Comparison of ENCODE assay signal across 19 cellular contexts in genomic region chr10:47037654-47038425, GRCh38.
DNase-seq lines count a peak whose midpoint lies in the region; ATAC-seq, FAIRE-seq and TF ChIP-seq lines count a peak whose summit lies in the region.
"Had no signal": no experiment of that assay in that cellular context is flagged by ENCODE, and none has a peak within 500 bp of the region (broad histone marks: within the 10 kb centered on the region; RNA-seq: fewer than 3 reads in every experiment).

No MANE protein-coding gene starts in this region.

- H4K20me1 ChIP-seq in K562 (replicated peaks; ENCODE audit: control insufficient read depth, insufficient read depth, low read length), result peaks cover 17% of the 10 kb centered on the region

- no peak overlapping the region for H3K9ac ChIP-seq in K562 (ENCODE audit: insufficient read depth in 1 of 2, low read depth in 2 of 2, low read length in 2 of 2)
- H3K9ac ChIP-seq: GM23248 had no signal

- H3K27ac ChIP-seq in RWPE2 (ENCODE audit: poor library complexity, severe bottlenecking), result no peak overlapping the region
- no peak overlapping the region for H3K27ac ChIP-seq in K562 (ENCODE audit: extremely low read depth, low read depth, low read length)
- H3K27ac ChIP-seq: GM23248 had no signal

- peak; percentile 33 for DNase-seq in activated effector memory CD4-positive, alpha-beta T cell treated with anti-CD3 and anti-CD28 coated beads, Interleukin-2, amount 50 U/mL, for 16 hours
- DNase-seq in activated effector memory CD4-positive, alpha-beta T cell treated with Interleukin-2 at 50 U/mL for 16 hours, result no peak
- DNase-seq in RWPE2 (ENCODE audit: low spot score) (peak; percentile 37), K562 (ENCODE audit: extremely low read depth in 1 of 4, low spot score in 3 of 4) (no peak), sciatic nerve (ENCODE audit: low spot score) (peak; percentile 38), NCI-H2107 treated with DMSO at 0.1 percent for 48 hours (lab: John Stamatoyannopoulos, UW; ENCODE audit: unreplicated experiment) (no peak)
- DNase-seq: CD4-positive, alpha-beta memory T cell; DMS79; GM23248; NCI-H1436; NCI-H2029 treated with DMSO at 0.1 percent for 48 hours; NCI-H226; NCI-H69; SHP77 had no signal

- WGBS in K562 (ENCODE audit: insufficient coverage, low coverage, missing lambda C conversion rate), result 1% methylated on average over 10 of the region's 10 CpGs

- H3K36me3 ChIP-seq in RWPE2 (ENCODE audit: low read depth) (no peaks in the 10 kb centered on the region), K562 (ENCODE audit: control insufficient read depth, insufficient read depth, low read length) (no peaks in the 10 kb centered on the region)

- H3K79me2 ChIP-seq in K562 (ENCODE audit: control insufficient read depth, insufficient read depth, low read length), result no peaks in the 10 kb centered on the region

- H3K27me3 ChIP-seq in RWPE2 (ENCODE audit: insufficient read depth, poor library complexity, severe bottlenecking), result no peaks in the 10 kb centered on the region
- H3K27me3 ChIP-seq in K562 (ENCODE audit: control insufficient read depth in 2 of 2, insufficient read depth in 2 of 2, low read length in 2 of 2), result peaks cover 12 to 80% of the 10 kb centered on the region in 2 experiments; a peak in 4 of 5 replicates

- no peak for TF ChIP-seq RAD21 in K562 (CRISPR knock-in tag; conservative IDR thresholded peaks at IDR 0.05 in 1 of 2, IDR thresholded peaks at IDR 0.05 in 1 of 2)

- in situ Hi-C loops in K562 (cut with MboI), result loop anchor here (10.0 kb wide), 1 partner anchor 277 kb away; no protein-coding TSS in a partner anchor

- no peak overlapping the region for H2AFZ ChIP-seq in K562 (ENCODE audit: low read depth, low read length)
- H2AFZ ChIP-seq: GM23248 had no signal

- ATAC-seq in RWPE2 (ENCODE audit: low read depth) (no peak), K562 (no peak), sciatic nerve (no peak), HG02798 (IDR thresholded peaks at IDR 0.05; ENCODE audit: poor library complexity, unreplicated experiment) (no peak)
- ATAC-seq: HCT116 had no signal

- no peaks in the 10 kb centered on the region for H3K9me3 ChIP-seq in RWPE2 (ENCODE audit: severe bottlenecking)
- no peaks in the 10 kb centered on the region for H3K9me3 ChIP-seq in K562 (replicated peaks; ENCODE audit: control insufficient read depth, insufficient read depth, low read depth, low read length)

- H3K4me1 ChIP-seq in RWPE2 (ENCODE audit: insufficient read depth, poor library complexity, severe bottlenecking), result no peaks in the 10 kb centered on the region
- no peaks in the 10 kb centered on the region; a peak in 2 of 5 replicates for H3K4me1 ChIP-seq in K562 (replicated peaks in 1 of 2; ENCODE audit: control insufficient read depth in 2 of 2, insufficient read depth in 2 of 2, low read length in 2 of 2)

- no peak for TF ChIP-seq EP300 in K562 (IDR thresholded peaks at IDR 0.05; ENCODE audit: low read length)

- no peak for TF ChIP-seq CTCF in RWPE2 (IDR thresholded peaks at IDR 0.05; ENCODE audit: poor library complexity, severe bottlenecking)
- TF ChIP-seq CTCF in K562 (IDR thresholded peaks at IDR 0.05 in 2 of 3, conservative IDR thresholded peaks at IDR 0.05 in 1 of 3; ENCODE audit: insufficient read depth in 2 of 3, low read depth in 1 of 3, low read length in 3 of 3), result no peak

- H3K9me1 ChIP-seq in K562 (ENCODE audit: control insufficient read depth, insufficient read depth, low read length), result peaks cover 3% of the 10 kb centered on the region

- intact Hi-C loops in K562 (cut with micrococcal nuclease), result no loop called here
- intact Hi-C loops in sciatic nerve (cut with DNase I), result no loop called here

- no peak overlapping the region for H3K4me2 ChIP-seq in K562 (ENCODE audit: insufficient read depth, low read length)

- TF ChIP-seq POLR2A in K562 (conservative IDR thresholded peaks at IDR 0.05), result no peak

- CTCF ChIA-PET in K562 (lab: Yijun Ruan, JAX; ENCODE audit: low intra/inter-chr PET ratio), result interaction anchor here (1.1 kb wide), 1 partner anchor 10 kb away, joined by 3 read pairs; no protein-coding TSS in a partner anchor

- H3K4me3 ChIP-seq in RWPE2 (ENCODE audit: severe bottlenecking) (no peak overlapping the region), K562 (no peak overlapping the region)
- H3K4me3 ChIP-seq: GM23248 had no signal

- POLR2A ChIA-PET in K562 (lab: Yijun Ruan, JAX), result interaction anchor here (0.7 to 1.2 kb wide), 2 partner anchors 8 to 69 kb away, joined by 3 read pairs; no protein-coding TSS in a partner anchor

- no TSS peak for BruUV-seq in K562 (replicated peaks; lab: Mats Ljungman, UMichigan)

- peak; percentile 15 for FAIRE-seq in K562 (lab: Jason Lieb, UNC)
- FAIRE-seq: G401.6, GM12891, HTR-8/SVneo had no signal

TF ChIP-seq in K562, 482 proteins besides CTCF, POLR2A, EP300 and RAD21:
- TF ChIP-seq MEF2D (tag; conservative IDR thresholded peaks at IDR 0.05; ENCODE audit: low read depth) (no peak), NFIC (IDR thresholded peaks at IDR 0.05) (no peak), ADNP (tag; IDR thresholded peaks at IDR 0.05) (no peak), SMARCA4 (IDR thresholded peaks at IDR 0.05) (no peak), HDAC3 (IDR thresholded peaks at IDR 0.05; ENCODE audit: borderline replicate concordance, partially characterized antibody) (no peak), KDM4B (IDR thresholded peaks at IDR 0.05; ENCODE audit: borderline replicate concordance in 2 of 2, low read depth in 1 of 2) (no peak), ETS2 (tag; IDR thresholded peaks at IDR 0.05; ENCODE audit: borderline replicate concordance, poor library complexity, severe bottlenecking) (no peak), MTA1 (IDR thresholded peaks at IDR 0.05; ENCODE audit: borderline replicate concordance) (no peak), SAFB (IDR thresholded peaks at IDR 0.05; ENCODE audit: borderline replicate concordance, low read depth, low read length) (no peak), U2AF2 (optimal IDR thresholded peaks at IDR 0.05; ENCODE audit: low read depth, low read length) (no peak)

Comparison
In these comparisons a context has a peak if more than half of its experiments do, and no peak if none do; other contexts are left out.
1. DNase-seq: peak in activated effector memory CD4-positive, alpha-beta T cell treated with anti-CD3 and anti-CD28 coated beads, Interleukin-2, amount 50 U/mL, for 16 hours (single experiment), RWPE2 (single experiment) and sciatic nerve (single experiment); none in activated effector memory CD4-positive, alpha-beta T cell treated with Interleukin-2 at 50 U/mL for 16 hours (single experiment), K562 (0 of 4) and NCI-H2107 treated with DMSO at 0.1 percent for 48 hours (single experiment).